ENCODE assay signal across 8 cellular contexts in the genomic region with DNA sequence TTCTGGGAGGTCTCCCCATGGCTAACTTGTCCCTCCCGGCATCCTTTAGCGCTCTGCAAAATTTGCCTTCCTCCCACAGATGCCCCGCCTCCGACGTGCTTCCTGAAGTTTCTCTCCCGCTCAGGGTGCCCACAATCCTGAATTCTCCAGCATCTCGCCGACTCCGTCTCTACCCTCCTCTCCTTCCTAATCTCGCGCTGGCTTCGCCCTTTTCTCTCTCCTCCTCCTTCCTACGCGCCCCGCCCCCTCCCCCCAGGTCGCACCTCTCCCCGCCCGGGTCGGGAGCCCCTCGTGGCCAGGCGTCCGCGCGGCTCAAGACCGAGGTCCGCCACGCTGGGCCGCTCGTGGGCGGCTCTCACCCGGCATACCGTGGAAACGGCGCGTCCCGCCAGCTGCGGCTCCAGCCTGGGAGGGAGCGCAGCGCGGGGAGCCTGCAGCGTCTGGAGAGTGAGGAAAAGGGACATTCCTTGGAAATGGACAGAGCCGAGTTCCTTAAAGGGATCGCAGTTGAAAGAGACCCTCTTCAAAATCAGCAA. TPM values are rescaled to one million over a fixed set of nuclear protein-coding genes. Genes with fewer than 3 reads are reported as not detected.
DNase-seq lines count a peak whose midpoint lies in the region; ATAC-seq and TF ChIP-seq lines count a peak whose summit lies in the region.

No MANE protein-coding gene starts in this region.

- in situ Hi-C loops in HAP-1 (cut with MboI; ENCODE audit: low sequenced_read_pairs): no loop called here

- DNase-seq in EH (ENCODE audit: low read depth): peak; percentile 92
- DNase-seq in RWPE1 (ENCODE audit: low spot score): peak; percentile 42
- DNase-seq in right atrium auricular region (ENCODE audit: low spot score): peak; percentile 56
- DNase-seq in renal cortical epithelial cell (ENCODE audit: low read depth): peak; percentile 49
- no peak for DNase-seq in HAP-1 (ENCODE audit: low spot score in 2 of 2)
- no peak for DNase-seq in stimulated activated CD4-positive, alpha-beta T cell treated with anti-CD3 and anti-CD28 coated beads, Interleukin-12 subunit alpha, Interleukin-12 subunit beta, amount 100 ng/mL, for 4 hours

- POLR2A ChIA-PET in RWPE1 (lab: Yijun Ruan, JAX; ENCODE audit: low non-redundant PET): no interaction called here

- TF ChIP-seq CTCF in RWPE1 (conservative IDR thresholded peaks at IDR 0.05; ENCODE audit: low read depth) (no peak), right atrium auricular region (IDR thresholded peaks at IDR 0.05) (no peak)

- CTCF ChIA-PET in RWPE1 (lab: Yijun Ruan, JAX): interaction anchor here (0.5 to 0.6 kb wide), 2 partner anchors 83 to 846 kb away, joined by 3 read pairs; no protein-coding TSS in a partner anchor

- ATAC-seq in GM18861 (IDR thresholded peaks at IDR 0.05; ENCODE audit: unreplicated experiment) (no peak), HG02642 (IDR thresholded peaks at IDR 0.05; ENCODE audit: poor library complexity, unreplicated experiment) (no peak)

- H3K27me3 ChIP-seq in right atrium auricular region: peaks cover 17 to 48% of the 10 kb centered on the region in 2 donors
- no peaks in the 10 kb centered on the region for H3K27me3 ChIP-seq in HAP-1 (ENCODE audit: low read depth)

- no peaks in the 10 kb centered on the region for H3K36me3 ChIP-seq in right atrium auricular region
- H3K36me3 ChIP-seq in HAP-1 (replicated peaks): no peaks in the 10 kb centered on the region

- H3K9me3 ChIP-seq in right atrium auricular region (no peaks in the 10 kb centered on the region), HAP-1 (no peaks in the 10 kb centered on the region; the same call in 1 of the 2 replicates)

- H3K4me1 ChIP-seq in right atrium auricular region (peaks cover 0 to 43% of the 10 kb centered on the region in 2 donors), HAP-1 (no peaks in the 10 kb centered on the region; the same call in 1 of the 2 replicates)

- H3K4me3 ChIP-seq in right atrium auricular region (peak overlapping the region; percentile 25 to 42), HAP-1 (no peak overlapping the region)

- H3K27ac ChIP-seq in RWPE1 (peak overlapping the region; percentile 95), right atrium auricular region (no peak overlapping the region)

RNA-seq across cellular contexts. Expression of a gene that starts 4.8 kb away (rescaled TPM):
- total RNA-seq in right atrium auricular region: under 1 TPM in 1 of 2 donors, not detected in 1; 0.83 TPM
- 6.1 and 20.5 TPM in 2 replicates for total RNA-seq in renal cortical epithelial cell

Comparison
In these comparisons a context has a peak if more than half of its experiments do, and no peak if none do; other contexts are left out.
1. DNase-seq: peak in EH (single experiment), RWPE1 (single experiment), right atrium auricular region (single experiment) and renal cortical epithelial cell (single experiment); none in HAP-1 (0 of 2) and stimulated activated CD4-positive, alpha-beta T cell treated with anti-CD3 and anti-CD28 coated beads, Interleukin-12 subunit alpha, Interleukin-12 subunit beta, amount 100 ng/mL, for 4 hours (single experiment).